ENCODE assay signal across 8 cellular contexts in genomic region chr11:124920870-124921609, GRCh38. TPM values are rescaled to one million over a fixed set of nuclear protein-coding genes. Genes with fewer than 3 reads are reported as not detected.
A peak's percentile ranks its signal among the peaks of the same experiment; 100 is the strongest.
DNase-seq lines count a peak whose midpoint lies in the region; ATAC-seq and TF ChIP-seq lines count a peak whose summit lies in the region.

No MANE protein-coding gene starts in this region.

- peaks cover 26% of the 10 kb centered on the region for H3K4me1 Mint-ChIP-seq in activated CD4-positive, alpha-beta T cell treated with anti-CD3 and anti-CD28 coated beads, Interleukin-2, amount 10 ng/mL, durations not matched to agents 7 days and 5 days

- H3K36me3 ChIP-seq in liver (ENCODE audit: control insufficient read depth in 4 of 4, insufficient read depth in 3 of 4, low read depth in 1 of 4, low read length in 3 of 4): no peaks in the 10 kb centered on the region

- no peaks in the 10 kb centered on the region for H3K9me3 ChIP-seq in liver (ENCODE audit: control insufficient read depth in 4 of 4, low read length in 3 of 4)

- POLR2A ChIA-PET in activated CD4-positive, alpha-beta T cell treated with anti-CD3 and anti-CD28 coated beads, Interleukin-2, amount 10 ng/mL, durations not matched to agents 7 days and 5 days (lab: Charles Lee): no interaction called here

- no peaks in the 10 kb centered on the region for H3K9me3 Mint-ChIP-seq in activated CD4-positive, alpha-beta T cell treated with anti-CD3 and anti-CD28 coated beads, Interleukin-2, amount 10 ng/mL, durations not matched to agents 7 days and 5 days

- H3K4me3 ChIP-seq in liver (ENCODE audit: low read depth in 1 of 3, low read length in 3 of 3): peak overlapping the region in 2 of 3 donors; percentile 13 to 44

- H3K4me3 Mint-ChIP-seq in activated CD4-positive, alpha-beta T cell treated with anti-CD3 and anti-CD28 coated beads, Interleukin-2, amount 10 ng/mL, durations not matched to agents 7 days and 5 days: peak overlapping the region; percentile 39

- H3K36me3 Mint-ChIP-seq in activated CD4-positive, alpha-beta T cell treated with anti-CD3 and anti-CD28 coated beads, Interleukin-2, amount 10 ng/mL, durations not matched to agents 7 days and 5 days (ENCODE audit: low read depth): no peaks in the 10 kb centered on the region

- H3K27ac ChIP-seq in liver (ENCODE audit: low read depth in 1 of 2, low read length in 2 of 2): no peak overlapping the region

- no peak for TF ChIP-seq RAD21 in liver (IDR thresholded peaks at IDR 0.05)

- WGBS in liver: 25% methylated on average over 82 of the region's 82 CpGs

- H3K27ac Mint-ChIP-seq in activated CD4-positive, alpha-beta T cell treated with anti-CD3 and anti-CD28 coated beads, Interleukin-2, amount 10 ng/mL, durations not matched to agents 7 days and 5 days: peak overlapping the region; percentile 65

- no peak for TF ChIP-seq CTCF in liver (IDR thresholded peaks at IDR 0.05; ENCODE audit: low read depth, low read length, missing input control)

- peak; percentile 32 for DNase-seq in DMS153 (lab: John Stamatoyannopoulos, UW)
- DNase-seq in activated CD4-positive, alpha-beta T cell treated with anti-CD3 and anti-CD28 coated beads, Interleukin-2, amount 10 ng/mL, durations not matched to agents 7 days and 5 days: peak; percentile 78
- DNase-seq in dermis microvascular lymphatic vessel endothelial cell (ENCODE audit: low read depth in 2 of 2): peak; percentile 84
- peak; percentile 46 to 68 (median 62) for DNase-seq in stimulated activated CD4-positive, alpha-beta T cell treated with anti-CD3 and anti-CD28 coated beads, TNF-alpha, amount 100 ng/mL, for 1 hour (ENCODE audit: low read depth in 3 of 3, low spot score in 1 of 3)
- no peak for DNase-seq in D341Med (ENCODE audit: low spot score)

- ATAC-seq in HG03378 (IDR thresholded peaks at IDR 0.05; ENCODE audit: unreplicated experiment) (peak; percentile 67), GM21737 (IDR thresholded peaks at IDR 0.05; ENCODE audit: unreplicated experiment) (no peak)

- peaks cover 2 to 24% (median 15%) of the 10 kb centered on the region in 4 donors for H3K4me1 ChIP-seq in liver (ENCODE audit: control insufficient read depth in 4 of 4, insufficient read depth in 4 of 4, low read length in 3 of 4)

- CTCF ChIA-PET in activated CD4-positive, alpha-beta T cell treated with anti-CD3 and anti-CD28 coated beads, Interleukin-2, amount 10 ng/mL, durations not matched to agents 7 days and 5 days (lab: Charles Lee): interaction anchor here (1.2 to 1.6 kb wide), 4 partner anchors 9 to 219 kb away, joined by 3 to 4 read pairs (median 4); partner anchors contain the start of gene CCDC15

- H3K27me3 Mint-ChIP-seq in activated CD4-positive, alpha-beta T cell treated with anti-CD3 and anti-CD28 coated beads, Interleukin-2, amount 10 ng/mL, durations not matched to agents 7 days and 5 days: peaks cover 4% of the 10 kb centered on the region

- no peak overlapping the region for H3K9ac ChIP-seq in liver (ENCODE audit: low read depth in 1 of 2, low read length in 2 of 2)

- H3K27me3 ChIP-seq in liver (ENCODE audit: control insufficient read depth in 4 of 4, insufficient read depth in 4 of 4, low read length in 3 of 4): no peaks in the 10 kb centered on the region

TF ChIP-seq in liver, 16 proteins besides CTCF, POLR2A, EP300 and RAD21:
- TF ChIP-seq NR2F2 (IDR thresholded peaks at IDR 0.05) (peak; percentile 28), FOXA2 (IDR thresholded peaks at IDR 0.05) (no peak), YY1 (IDR thresholded peaks at IDR 0.05) (no peak), REST (IDR thresholded peaks at IDR 0.05) (no peak), HNF4G (IDR thresholded peaks at IDR 0.05) (no peak), GABPA (IDR thresholded peaks at IDR 0.05 in 1 of 2, conservative IDR thresholded peaks at IDR 0.05 in 1 of 2) (peak in 1 of 2 donors; percentile 36), RXRA (IDR thresholded peaks at IDR 0.05) (no peak)
TF ChIP-seq in liver: peak in this region for 2.

RNA-seq across cellular contexts. Expression of gene HEPN1, which starts 2.0 kb away (rescaled TPM):
- not detected for total RNA-seq in activated CD4-positive, alpha-beta T cell treated with anti-CD3 and anti-CD28 coated beads, Interleukin-2, amount 10 ng/mL, durations not matched to agents 7 days and 5 days
- total RNA-seq in dermis microvascular lymphatic vessel endothelial cell (under 0.01 TPM in 1 of 2 replicates, not detected in the other), liver (not detected)
- 1 to 10 TPM in 1 of 2 donors, under 1 TPM in 1; 0.22 to 2.6 TPM for polyA plus RNA-seq in liver

RNA-seq across cellular contexts. Expression of gene HEPACAM, which starts 14.8 kb away (rescaled TPM):
- not detected for total RNA-seq in activated CD4-positive, alpha-beta T cell treated with anti-CD3 and anti-CD28 coated beads, Interleukin-2, amount 10 ng/mL, durations not matched to agents 7 days and 5 days
- total RNA-seq in dermis microvascular lymphatic vessel endothelial cell (under 0.01 TPM in 2 replicates), liver (1 to 10 TPM in 1 of 2 donors, not detected in 1; 3.3 TPM)
- 1 to 10 TPM in 1 of 2 donors, under 1 TPM in 1; 0.79 to 7.1 TPM for polyA plus RNA-seq in liver

RNA-seq across cellular contexts. Expression of gene ROBO4, which starts 23.4 kb away (rescaled TPM):
- total RNA-seq in activated CD4-positive, alpha-beta T cell treated with anti-CD3 and anti-CD28 coated beads, Interleukin-2, amount 10 ng/mL, durations not matched to agents 7 days and 5 days: not detected
- total RNA-seq in dermis microvascular lymphatic vessel endothelial cell: 278 and 426 TPM in 2 replicates
- 10 to 100 TPM in 1 of 2 donors, 1 to 10 TPM in 1; 6.4 to 17.2 TPM for total RNA-seq in liver
- 1 to 10 TPM; 2.5 to 8.7 TPM for polyA plus RNA-seq in liver

RNA-seq across cellular contexts. Expression of gene CCDC15, which starts 33.0 kb away (rescaled TPM):
- 1 to 10 TPM; 7.3 to 9.0 TPM for total RNA-seq in activated CD4-positive, alpha-beta T cell treated with anti-CD3 and anti-CD28 coated beads, Interleukin-2, amount 10 ng/mL, durations not matched to agents 7 days and 5 days
- total RNA-seq in dermis microvascular lymphatic vessel endothelial cell: 2.3 and 2.6 TPM in 2 replicates
- total RNA-seq in liver: 1 to 10 TPM; 1.2 to 3.5 TPM
- polyA plus RNA-seq in liver: under 1 TPM; 0.35 to 0.60 TPM

RNA-seq across cellular contexts. Expression of gene ROBO3, which starts 55.8 kb away (rescaled TPM):
- total RNA-seq in activated CD4-positive, alpha-beta T cell treated with anti-CD3 and anti-CD28 coated beads, Interleukin-2, amount 10 ng/mL, durations not matched to agents 7 days and 5 days: 10 to 100 TPM; 12.0 to 12.1 TPM
- 13.0 and 21.1 TPM in 2 replicates for total RNA-seq in dermis microvascular lymphatic vessel endothelial cell
- 1 to 10 TPM; 1.1 to 1.2 TPM for total RNA-seq in liver
- polyA plus RNA-seq in liver: 1 to 10 TPM; 1.6 to 2.2 TPM

Comparison
In these comparisons a context has a peak if more than half of its experiments do, and no peak if none do; other contexts are left out.
1. RNA of gene ROBO4, which starts 23.4 kb away (total RNA-seq): 278 to 426 TPM in dermis microvascular lymphatic vessel endothelial cell; 6.4 to 17.2 TPM in liver and not detected in activated CD4-positive, alpha-beta T cell treated with anti-CD3 and anti-CD28 coated beads, Interleukin-2, amount 10 ng/mL, durations not matched to agents 7 days and 5 days; every median in the first group is over 10 times any median in the second.